ENCODE assay signal across 1 cellular context in genomic region chr10:133159950-133160812, GRCh38.
TF ChIP-seq lines count a peak whose summit lies in the region.

Gene KNDC1 (plus strand): TSS chr10:133160219. CDS start chr10:133160468, 249 bp downstream.

TF ChIP-seq in IMR-90, 13 proteins besides CTCF, POLR2A, EP300 and RAD21 (continued from another document):
- no peak for TF ChIP-seq USF2 (IDR thresholded peaks at IDR 0.05; ENCODE audit: low read depth, low read length)
- no peak for TF ChIP-seq NFE2L2 (IDR thresholded peaks at IDR 0.05; ENCODE audit: low read depth, low read length)
- no peak for TF ChIP-seq ELK1 (IDR thresholded peaks at IDR 0.05; ENCODE audit: borderline replicate concordance, low read depth, low read length)
- TF ChIP-seq MXI1 (IDR thresholded peaks at IDR 0.05; ENCODE audit: borderline replicate concordance, low read depth, low read length) = no peak
TF ChIP-seq in IMR-90: peak in this region for 0.
